9 cellular contexts compared by ENCODE assay signal in the genomic region with DNA sequence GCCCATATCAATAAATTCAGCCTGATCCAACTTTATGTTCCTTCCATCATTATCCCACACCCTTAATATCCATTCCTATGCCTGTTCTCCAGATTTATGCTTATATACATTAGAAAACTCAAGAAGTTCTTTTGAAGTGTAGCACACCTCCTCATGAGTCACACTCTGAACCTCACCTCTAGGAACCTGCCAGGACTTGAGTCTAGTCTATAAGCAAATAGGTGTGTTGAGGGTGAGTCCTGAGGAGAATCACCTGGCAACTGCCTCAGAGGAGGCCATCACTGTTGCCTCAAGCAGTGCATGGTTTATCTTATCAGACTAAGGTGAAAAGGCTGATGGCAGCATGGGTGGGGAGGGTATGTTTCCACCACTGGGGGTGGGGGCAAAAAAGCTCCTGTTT.
"Had no signal": no experiment of that assay in that cellular context is flagged by ENCODE, and none has a peak within 500 bp of the region (broad histone marks: within the 10 kb centered on the region; RNA-seq: fewer than 3 reads in every experiment).

No MANE protein-coding gene starts in this region.

- H3K4me3 ChIP-seq: GM23248, HAP-1 had no signal

- H3K36me3 ChIP-seq: HAP-1 had no signal

- H3K4me1 ChIP-seq: HAP-1 had no signal

- H3K36me3 Mint-ChIP-seq: IgD-negative memory B cell had no signal

- H3K9me3 ChIP-seq: HAP-1 had no signal

- H3K27ac Mint-ChIP-seq: HFFc6, IgD-negative memory B cell had no signal

- H3K4me3 Mint-ChIP-seq: HFFc6, IgD-negative memory B cell had no signal

- H3K4me1 Mint-ChIP-seq: IgD-negative memory B cell had no signal

- H3K27ac ChIP-seq: GM23248, HL-60 had no signal

- FAIRE-seq: HepG2 had no signal

- ATAC-seq: HCT116, HepG2 had no signal

- H3K27me3 Mint-ChIP-seq: IgD-negative memory B cell had no signal

- DNase-seq: GM23248, GOT3, H7, HFFc6 had no signal
